ENCODE assay signal across 16 cellular contexts in the genomic region with DNA sequence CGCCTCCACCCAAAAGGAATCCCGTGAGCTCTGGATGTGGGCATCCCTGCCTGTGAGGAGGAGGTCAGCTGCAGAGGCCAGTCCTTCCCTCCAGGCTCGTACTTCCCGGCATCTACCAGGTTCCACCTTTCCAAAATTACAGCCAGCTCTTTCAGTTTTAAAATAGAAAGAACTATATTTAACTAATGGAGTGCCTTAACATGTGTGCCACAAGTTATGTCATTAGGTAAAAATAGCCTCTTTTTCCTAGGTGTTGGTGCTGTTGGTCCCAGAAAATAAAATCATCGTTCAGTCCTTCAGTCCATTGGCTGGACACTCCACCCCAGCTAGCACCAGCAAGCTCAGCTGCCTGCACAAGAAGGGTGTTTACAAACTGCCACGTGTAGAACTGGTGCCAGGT.
"Had no signal": no experiment of that assay in that cellular context is flagged by ENCODE, and none has a peak within 500 bp of the region (broad histone marks: within the 10 kb centered on the region; RNA-seq: fewer than 3 reads in every experiment).

No MANE protein-coding gene starts in this region.

- H3K4me3 Mint-ChIP-seq: activated CD4-positive, alpha-beta memory T cell treated with anti-CD3 and anti-CD28 coated beads, Interleukin-2, amount 10 ng/mL, durations not matched to agents 7 days and 5 days; activated T-helper 1 cell treated with anti-CD3 and anti-CD28 coated beads, Interleukin-12 subunit alpha, Interleukin-12 subunit beta, Interleukin-2, Interleukin-4 antibody, amounts not matched to agents 30 ng/mL and 10 ng/mL and 1 ng/mL, durations not matched to agents 14 hours and 24 hours and 36 hours; mesothelial cell of epicardium; nephron progenitor cell; stimulated activated naive CD8-positive, alpha-beta T cell treated with anti-CD3 and anti-CD28 coated beads, Interleukin-15, amount 100 ng/mL, for 72 hours had no signal

- ATAC-seq: body of pancreas; stimulated activated naive CD8-positive, alpha-beta T cell treated with anti-CD3 and anti-CD28 coated beads, Interleukin-15, amount 100 ng/mL, for 72 hours had no signal

- H3K27ac Mint-ChIP-seq: activated CD4-positive, alpha-beta memory T cell treated with anti-CD3 and anti-CD28 coated beads, Interleukin-2, amount 10 ng/mL, durations not matched to agents 7 days and 5 days; activated T-helper 1 cell treated with anti-CD3 and anti-CD28 coated beads, Interleukin-12 subunit alpha, Interleukin-12 subunit beta, Interleukin-2, Interleukin-4 antibody, amounts not matched to agents 30 ng/mL and 10 ng/mL and 1 ng/mL, durations not matched to agents 14 hours and 24 hours and 36 hours; mesothelial cell of epicardium; nephron progenitor cell; stimulated activated naive CD8-positive, alpha-beta T cell treated with anti-CD3 and anti-CD28 coated beads, Interleukin-15, amount 100 ng/mL, for 72 hours had no signal

- H3K36me3 Mint-ChIP-seq: mesothelial cell of epicardium had no signal

- H3K9me3 Mint-ChIP-seq: activated CD4-positive, alpha-beta memory T cell treated with anti-CD3 and anti-CD28 coated beads, Interleukin-2, amount 10 ng/mL, durations not matched to agents 7 days and 5 days; activated T-helper 1 cell treated with anti-CD3 and anti-CD28 coated beads, Interleukin-12 subunit alpha, Interleukin-12 subunit beta, Interleukin-2, Interleukin-4 antibody, amounts not matched to agents 30 ng/mL and 10 ng/mL and 1 ng/mL, durations not matched to agents 14 hours and 24 hours and 36 hours; mesothelial cell of epicardium; nephron progenitor cell; stimulated activated naive CD8-positive, alpha-beta T cell treated with anti-CD3 and anti-CD28 coated beads, Interleukin-15, amount 100 ng/mL, for 72 hours had no signal

- DNase-seq: activated CD4-positive, alpha-beta memory T cell treated with anti-CD3 and anti-CD28 coated beads, Interleukin-2, amount 10 ng/mL, durations not matched to agents 7 days and 5 days; activated CD4-positive, alpha-beta T cell treated with anti-CD3 and anti-CD28 coated beads for 48 hours; activated CD4-positive, CD25-positive, alpha-beta regulatory T cell; activated gamma-delta T cell treated with Interleukin-2 at 50 U/mL for 16 hours; body of pancreas; caudate nucleus; dorsolateral prefrontal cortex; hippocampal formation; islet precursor cell; nephron progenitor cell; occipital lobe; stimulated activated naive CD8-positive, alpha-beta T cell treated with anti-CD3 and anti-CD28 coated beads, Interleukin-15, amount 100 ng/mL, for 72 hours; T1000; transverse colon had no signal

- H3K27me3 Mint-ChIP-seq: activated CD4-positive, alpha-beta memory T cell treated with anti-CD3 and anti-CD28 coated beads, Interleukin-2, amount 10 ng/mL, durations not matched to agents 7 days and 5 days; stimulated activated naive CD8-positive, alpha-beta T cell treated with anti-CD3 and anti-CD28 coated beads, Interleukin-15, amount 100 ng/mL, for 72 hours had no signal
